ENCODE assay signal across 10 cellular contexts in the genomic region with DNA sequence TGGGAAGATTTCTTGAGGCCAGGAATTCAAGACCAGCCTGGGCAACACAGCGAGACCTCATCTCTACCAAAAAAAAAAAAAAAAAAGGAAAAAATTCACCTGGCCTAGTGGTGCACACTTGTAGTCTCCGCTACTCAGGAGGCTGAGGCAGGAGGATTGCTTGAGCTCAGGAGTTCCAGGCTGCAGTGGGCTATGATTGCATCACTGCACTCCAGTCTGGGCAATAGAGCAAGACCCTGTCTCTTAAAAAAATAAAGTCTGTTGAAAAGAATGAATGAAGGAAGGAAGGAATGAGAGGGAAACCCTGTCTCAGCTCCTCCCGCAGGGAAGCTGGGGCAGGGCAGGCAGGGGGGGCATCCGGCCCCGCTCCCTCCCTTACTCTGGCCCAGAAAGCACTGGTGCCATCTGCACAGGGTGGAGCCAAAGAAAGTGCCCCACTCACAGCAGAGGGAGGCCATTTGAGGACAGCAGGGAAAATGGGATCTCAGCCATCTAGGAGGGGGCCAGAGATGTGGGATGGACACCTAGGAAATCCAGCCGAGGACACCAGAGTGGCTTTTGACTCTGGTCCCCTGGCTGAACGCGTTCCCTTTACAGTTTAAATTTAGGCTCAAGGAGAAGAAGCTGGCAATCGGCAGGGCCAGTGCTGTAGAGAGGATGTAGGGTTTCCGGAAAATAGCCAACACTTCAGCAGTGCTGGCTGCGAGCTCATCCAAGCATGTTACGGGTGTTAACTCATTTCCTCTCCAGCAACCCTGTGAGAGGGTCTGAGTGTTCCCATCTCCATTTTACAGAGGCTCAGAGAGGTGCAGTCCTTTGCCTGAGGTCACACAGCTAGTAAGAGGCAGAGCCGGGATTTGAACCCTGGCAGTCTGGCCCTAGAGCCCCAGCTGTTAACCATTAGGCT. TPM values are rescaled to one million over a fixed set of nuclear protein-coding genes. Genes with fewer than 3 reads are reported as not detected.
DNase-seq lines count a peak whose midpoint lies in the region; ATAC-seq and TF ChIP-seq lines count a peak whose summit lies in the region.
"Had no signal": no experiment of that assay in that cellular context is flagged by ENCODE, and none has a peak within 500 bp of the region (broad histone marks: within the 10 kb centered on the region; RNA-seq: fewer than 3 reads in every experiment).

No MANE protein-coding gene starts in this region.

- H3K4me3 ChIP-seq in AG10803 (ENCODE audit: low read length), result no peak overlapping the region
- no peak overlapping the region for H3K4me3 ChIP-seq in SJCRH30
- no peak overlapping the region for H3K4me3 ChIP-seq in HAP-1

- H3K27ac Mint-ChIP-seq in activated B cell treated with CpG ODN at 0.5 μM for 24 hours, result peak overlapping the region; percentile 30

- peak overlapping the region; percentile 15 for H3K4me3 Mint-ChIP-seq in activated B cell treated with CpG ODN at 0.5 μM for 24 hours

- H3K9me3 ChIP-seq in SJCRH30 (replicated peaks) (no peaks in the 10 kb centered on the region), HAP-1 (no peaks in the 10 kb centered on the region)
- H3K9me3 ChIP-seq: BE2C had no signal

- no peaks in the 10 kb centered on the region for H3K36me3 Mint-ChIP-seq in activated B cell treated with CpG ODN at 0.5 μM for 24 hours (ENCODE audit: low read depth)

- H3K4me1 ChIP-seq in SJCRH30 (no peaks in the 10 kb centered on the region), HAP-1 (no peaks in the 10 kb centered on the region)
- H3K4me1 ChIP-seq: BE2C had no signal

- intact Hi-C loops in activated B cell treated with CpG ODN at 0.5 μM for 24 hours (cut with micrococcal nuclease), result no loop called here

- POLR2A ChIA-PET in activated B cell treated with CpG ODN at 0.5 μM for 24 hours (lab: Charles Lee), result interaction anchor here (0.6 to 0.9 kb wide), 5 partner anchors 8 to 674 kb away, joined by 3 to 12 read pairs (median 3); no protein-coding TSS in a partner anchor

- in situ Hi-C loops in HAP-1 (cut with MboI; ENCODE audit: low sequenced_read_pairs), result no loop called here

- TF ChIP-seq CTCF in AG10803 (conservative IDR thresholded peaks at IDR 0.05; ENCODE audit: low read length) (no peak), activated B cell treated with CpG ODN at 0.5 μM for 24 hours (IDR thresholded peaks at IDR 0.05) (no peak)

- peak; percentile 56 for DNase-seq in AG10803 (ENCODE audit: low read depth)
- DNase-seq in activated B cell treated with CpG ODN at 0.5 μM for 24 hours, result no peak
- DNase-seq in kidney tubule cell (ENCODE audit: low spot score), result peak; percentile 66
- DNase-seq in SJCRH30, result no peak
- DNase-seq in LoVo (ENCODE audit: low spot score), result no peak
- no peak for DNase-seq in effector CD8-positive, alpha-beta T cell (lab: John Stamatoyannopoulos, UW)
- DNase-seq in HAP-1 (ENCODE audit: low spot score in 2 of 2), result no peak
- DNase-seq: activated CD4-positive, alpha-beta T cell treated with anti-CD3 and anti-CD28 coated beads, Interleukin-2, amount 50 U/mL, for 1 hour; BE2C had no signal

- CTCF ChIA-PET in activated B cell treated with CpG ODN at 0.5 μM for 24 hours (lab: Charles Lee), result interaction anchor here (0.9 to 2.0 kb wide), 2 partner anchors 9 to 99 kb away, joined by 3 to 6 read pairs; no protein-coding TSS in a partner anchor

- no peaks in the 10 kb centered on the region for H3K27me3 ChIP-seq in SJCRH30
- no peaks in the 10 kb centered on the region for H3K27me3 ChIP-seq in HAP-1 (ENCODE audit: low read depth)
- H3K27me3 ChIP-seq: BE2C had no signal

- H3K4me1 Mint-ChIP-seq in activated B cell treated with CpG ODN at 0.5 μM for 24 hours, result peaks cover 41% of the 10 kb centered on the region

- ATAC-seq in GM21786 (IDR thresholded peaks at IDR 0.05; ENCODE audit: unreplicated experiment) (peak; percentile 55), activated B cell treated with CpG ODN at 0.5 μM for 24 hours (ENCODE audit: low read depth) (peak; percentile 79)

- H3K9me3 Mint-ChIP-seq in activated B cell treated with CpG ODN at 0.5 μM for 24 hours, result no peaks in the 10 kb centered on the region

- H3K36me3 ChIP-seq in SJCRH30 (no peaks in the 10 kb centered on the region), HAP-1 (replicated peaks) (no peaks in the 10 kb centered on the region)
- H3K36me3 ChIP-seq: BE2C had no signal

- peaks cover 6% of the 10 kb centered on the region for H3K27me3 Mint-ChIP-seq in activated B cell treated with CpG ODN at 0.5 μM for 24 hours

- H3K27ac ChIP-seq in SJCRH30, result no peak overlapping the region

RNA-seq across cellular contexts. Expression of gene HPN, which starts 3.6 kb away (rescaled TPM):
- not detected in 2 replicates for total RNA-seq in activated B cell treated with CpG ODN at 0.5 μM for 24 hours
- total RNA-seq in SJCRH30 (2014; rRNA removed; shearing (Covaris generic)), result not detected in 2 replicates

RNA-seq across cellular contexts. Expression of gene SCN1B, which starts 7.7 kb away (rescaled TPM):
- 0.34 and 0.47 TPM in 2 replicates for total RNA-seq in activated B cell treated with CpG ODN at 0.5 μM for 24 hours
- total RNA-seq in SJCRH30 (2014; rRNA removed; shearing (Covaris generic)), result 1.2 and 2.3 TPM in 2 replicates

RNA-seq across cellular contexts. Expression of gene GRAMD1A, which starts 37.8 kb away (rescaled TPM):
- 52.9 and 54.4 TPM in 2 replicates for total RNA-seq in activated B cell treated with CpG ODN at 0.5 μM for 24 hours
- total RNA-seq in SJCRH30 (2014; rRNA removed; shearing (Covaris generic)), result 45.5 and 49.4 TPM in 2 replicates

Comparison
In these comparisons a context has a peak if more than half of its experiments do, and no peak if none do; other contexts are left out.
1. DNase-seq: peak in AG10803 (single experiment) and kidney tubule cell (single experiment); none in activated B cell treated with CpG ODN at 0.5 μM for 24 hours (single experiment), SJCRH30 (0 of 2), LoVo (single experiment), effector CD8-positive, alpha-beta T cell (single experiment) and HAP-1 (0 of 2).